In the genomic region with DNA sequence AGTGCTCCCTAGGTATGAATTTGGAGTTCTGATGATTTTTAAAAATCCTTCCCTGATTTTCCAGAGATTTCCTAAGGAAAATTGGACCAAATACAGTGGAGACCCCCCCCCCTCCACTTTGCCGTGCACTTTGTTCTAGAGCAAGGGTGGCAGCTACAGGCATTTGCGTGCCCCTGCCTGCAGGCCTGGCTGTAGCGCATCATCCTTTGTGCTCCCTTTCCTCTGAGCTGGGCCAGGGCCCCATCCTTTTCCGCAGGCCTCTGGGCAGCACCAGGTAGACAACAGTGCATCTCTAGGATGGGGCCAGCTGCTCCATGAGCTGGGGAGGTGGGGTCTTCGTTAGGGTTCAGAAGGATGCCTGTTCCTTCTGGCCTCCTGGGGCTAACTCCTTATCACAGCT, we compare ENCODE assay signal across 1 cellular context.
TF ChIP-seq lines count a peak whose summit lies in the region.

No MANE protein-coding gene starts in this region.

TF ChIP-seq in HepG2, 621 proteins besides CTCF, POLR2A, EP300 and RAD21 (continued from another document):
- TF ChIP-seq REST (IDR thresholded peaks at IDR 0.05; ENCODE audit: borderline replicate concordance in 1 of 2, low read depth in 1 of 2, low read length in 2 of 2), result no peak
- peak; percentile 29; the same call in 1 of the 2 replicates for TF ChIP-seq ZMYM3 (CRISPR knock-in tag; IDR thresholded peaks at IDR 0.05)
- TF ChIP-seq ZNF24 (IDR thresholded peaks at IDR 0.05), result no peak
- no peak for TF ChIP-seq MBNL3 (CRISPR knock-in tag; conservative IDR thresholded peaks at IDR 0.05)
- TF ChIP-seq PPARG (CRISPR knock-in tag; conservative IDR thresholded peaks at IDR 0.05), result 0 out of 2 replicates have a peak, but pooled peaks have one; percentile 29
- TF ChIP-seq ZNF264 (CRISPR knock-in tag; IDR thresholded peaks at IDR 0.05), result peak; percentile 23; the same call in 1 of the 2 replicates
- no peak for TF ChIP-seq BHLHE40 (IDR thresholded peaks at IDR 0.05; ENCODE audit: low read length)
- no peak for TF ChIP-seq HES4 (CRISPR knock-in tag; IDR thresholded peaks at IDR 0.05; ENCODE audit: borderline replicate concordance)
